Comparison of ENCODE assay signal across 13 cellular contexts in the genomic region with DNA sequence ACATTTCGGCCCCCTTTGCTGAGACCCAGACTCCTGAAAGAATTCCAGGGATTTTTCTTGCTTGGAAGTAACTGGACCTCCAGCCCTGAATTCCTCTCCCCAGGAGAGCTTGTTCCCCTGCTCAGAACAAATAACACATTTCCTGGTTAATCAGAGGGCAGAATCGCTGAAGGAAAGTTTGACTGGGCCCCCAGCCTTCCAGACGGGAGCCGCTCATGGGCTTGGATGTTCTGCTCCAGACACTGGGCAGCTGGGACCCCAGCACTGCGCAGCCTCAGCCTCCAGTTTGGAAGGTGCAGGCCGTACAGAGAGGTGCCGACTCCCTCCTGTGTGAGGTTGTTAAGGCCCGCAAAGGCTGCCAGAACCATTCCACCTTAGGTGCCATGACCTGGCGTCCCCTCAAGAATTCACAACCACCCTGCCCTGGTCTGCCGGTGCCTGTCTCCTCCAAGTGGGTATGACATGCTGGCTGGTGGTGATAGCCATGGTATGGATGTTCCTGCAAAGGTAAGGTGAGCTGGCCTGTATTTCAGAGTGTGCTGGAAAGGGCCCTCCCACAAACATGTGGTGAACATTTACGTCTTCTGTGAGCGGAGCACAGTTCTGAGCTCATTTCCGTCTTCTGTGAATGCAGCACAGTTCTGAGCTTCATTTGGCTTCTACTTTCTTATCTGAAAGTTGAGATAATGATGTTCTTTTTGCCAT. TPM values are rescaled to one million over a fixed set of nuclear protein-coding genes. Genes with fewer than 3 reads are reported as not detected.
DNase-seq lines count a peak whose midpoint lies in the region; ATAC-seq and TF ChIP-seq lines count a peak whose summit lies in the region.
"Had no signal": no experiment of that assay in that cellular context is flagged by ENCODE, and none has a peak within 500 bp of the region (broad histone marks: within the 10 kb centered on the region; RNA-seq: fewer than 3 reads in every experiment).

No MANE protein-coding gene starts in this region.

- CTCF ChIA-PET in activated CD8-positive, alpha-beta memory T cell treated with anti-CD3 and anti-CD28 coated beads, Interleukin-2, amount 10 ng/mL, durations not matched to agents 7 days and 5 days (lab: Charles Lee) = interaction anchor here (1.4 to 4.5 kb wide), 5 partner anchors 8 to 244 kb away, joined by 3 to 37 read pairs (median 7); partner anchors contain the start of gene YLPM1

- H3K9me3 ChIP-seq in spleen = no peaks in the 10 kb centered on the region

- no peak for ATAC-seq in activated CD8-positive, alpha-beta memory T cell treated with anti-CD3 and anti-CD28 coated beads, Interleukin-2, amount 10 ng/mL, durations not matched to agents 7 days and 5 days
- ATAC-seq in SK-N-SH treated with all-trans-retinoic acid at 6 μM for 48 hours (peak; percentile 2; the same call in 2 of the 3 replicates), GM19023 (IDR thresholded peaks at IDR 0.05; ENCODE audit: unreplicated experiment) (no peak)

- H3K4me1 Mint-ChIP-seq in activated CD8-positive, alpha-beta memory T cell treated with anti-CD3 and anti-CD28 coated beads, Interleukin-2, amount 10 ng/mL, durations not matched to agents 7 days and 5 days = peaks cover 61% of the 10 kb centered on the region

- intact Hi-C loops in spleen (cut with DNase I; ENCODE audit: low total_unique reads) = loop anchor here (10.0 kb wide), 1 partner anchor 188 kb away; no protein-coding TSS in a partner anchor

- TF ChIP-seq CTCF in fibroblast of pulmonary artery (IDR thresholded peaks at IDR 0.05; ENCODE audit: low read length, missing control alignments) (no peak), spleen (IDR thresholded peaks at IDR 0.05 in 8 of 11, conservative IDR thresholded peaks at IDR 0.05 in 3 of 11) (no peak)

- H3K27me3 Mint-ChIP-seq in activated CD8-positive, alpha-beta memory T cell treated with anti-CD3 and anti-CD28 coated beads, Interleukin-2, amount 10 ng/mL, durations not matched to agents 7 days and 5 days = peaks cover 75% of the 10 kb centered on the region

- no peak for TF ChIP-seq POLR2A in spleen (IDR thresholded peaks at IDR 0.05)

- no peaks in the 10 kb centered on the region for H3K36me3 Mint-ChIP-seq in activated CD8-positive, alpha-beta memory T cell treated with anti-CD3 and anti-CD28 coated beads, Interleukin-2, amount 10 ng/mL, durations not matched to agents 7 days and 5 days
- H3K36me3 Mint-ChIP-seq: type B pancreatic cell had no signal

- 88 to 95% (median 93%) methylated on average over 8 to 13 of the region's 13 CpGs for WGBS in spleen, 5 donors

- peaks cover 17 to 88% (median 61%) of the 10 kb centered on the region in 6 donors for H3K4me1 ChIP-seq in spleen

- H3K4me3 ChIP-seq in fibroblast of pulmonary artery (replicated peaks; ENCODE audit: low read depth, low read length) (no peak overlapping the region), spleen (peak overlapping the region in 1 of 8 donors; percentile 60)
- H3K4me3 ChIP-seq: SK-N-MC had no signal

- peaks cover 0 to 19% (median 3%) of the 10 kb centered on the region in 7 donors for H3K27me3 ChIP-seq in spleen (replicated peaks in 1 of 7)

- no peaks in the 10 kb centered on the region for H3K9me3 Mint-ChIP-seq in activated CD8-positive, alpha-beta memory T cell treated with anti-CD3 and anti-CD28 coated beads, Interleukin-2, amount 10 ng/mL, durations not matched to agents 7 days and 5 days (ENCODE audit: low read depth)
- H3K9me3 Mint-ChIP-seq: naive thymus-derived CD4-positive, alpha-beta T cell; type B pancreatic cell had no signal

- no peak for DNase-seq in activated CD8-positive, alpha-beta memory T cell treated with anti-CD3 and anti-CD28 coated beads, Interleukin-2, amount 10 ng/mL, durations not matched to agents 7 days and 5 days
- no peak for DNase-seq in activated CD8-positive, alpha-beta memory T cell treated with anti-CD3 and anti-CD28 coated beads, Interleukin-2, amount 50 U/mL, for 4 hours
- DNase-seq in fibroblast of pulmonary artery (ENCODE audit: low read depth) (peak; percentile 85), spleen (peak; percentile 79), NCI-H748 treated with DMSO at 0.1 percent for 48 hours (lab: John Stamatoyannopoulos, UW) (no peak), NCI-H82 (lab: John Stamatoyannopoulos, UW) (no peak)
- DNase-seq: activated CD8-positive, alpha-beta memory T cell treated with anti-CD3 and anti-CD28 coated beads for 24 hours had no signal

- H3K27ac ChIP-seq in spleen = peak overlapping the region in 6 of 8 donors; percentile 74 to 92 (median 88)
- H3K27ac ChIP-seq: KMS-11, SK-N-MC had no signal

- peak overlapping the region; percentile 83 for H3K27ac Mint-ChIP-seq in activated CD8-positive, alpha-beta memory T cell treated with anti-CD3 and anti-CD28 coated beads, Interleukin-2, amount 10 ng/mL, durations not matched to agents 7 days and 5 days
- H3K27ac Mint-ChIP-seq: type B pancreatic cell had no signal

- H3K36me3 ChIP-seq in spleen = no peaks in the 10 kb centered on the region

- peak overlapping the region; percentile 45 for H3K4me3 Mint-ChIP-seq in activated CD8-positive, alpha-beta memory T cell treated with anti-CD3 and anti-CD28 coated beads, Interleukin-2, amount 10 ng/mL, durations not matched to agents 7 days and 5 days
- H3K4me3 Mint-ChIP-seq: type B pancreatic cell had no signal

TF ChIP-seq in SK-N-SH treated with all-trans-retinoic acid at 6 μM for 48 hours, 23 proteins besides CTCF, POLR2A, EP300 and RAD21:
- TF ChIP-seq CREB5 (CRISPR knock-in tag; IDR thresholded peaks at IDR 0.05; ENCODE audit: low read depth) = no peak
- TF ChIP-seq PPARA (CRISPR knock-in tag; IDR thresholded peaks at IDR 0.05; ENCODE audit: borderline replicate concordance) = no peak
- TF ChIP-seq ZFP3 (CRISPR knock-in tag; IDR thresholded peaks at IDR 0.05) = no peak
- TF ChIP-seq CSDC2 (CRISPR knock-in tag; IDR thresholded peaks at IDR 0.05) = no peak
- TF ChIP-seq, protein P1, sequence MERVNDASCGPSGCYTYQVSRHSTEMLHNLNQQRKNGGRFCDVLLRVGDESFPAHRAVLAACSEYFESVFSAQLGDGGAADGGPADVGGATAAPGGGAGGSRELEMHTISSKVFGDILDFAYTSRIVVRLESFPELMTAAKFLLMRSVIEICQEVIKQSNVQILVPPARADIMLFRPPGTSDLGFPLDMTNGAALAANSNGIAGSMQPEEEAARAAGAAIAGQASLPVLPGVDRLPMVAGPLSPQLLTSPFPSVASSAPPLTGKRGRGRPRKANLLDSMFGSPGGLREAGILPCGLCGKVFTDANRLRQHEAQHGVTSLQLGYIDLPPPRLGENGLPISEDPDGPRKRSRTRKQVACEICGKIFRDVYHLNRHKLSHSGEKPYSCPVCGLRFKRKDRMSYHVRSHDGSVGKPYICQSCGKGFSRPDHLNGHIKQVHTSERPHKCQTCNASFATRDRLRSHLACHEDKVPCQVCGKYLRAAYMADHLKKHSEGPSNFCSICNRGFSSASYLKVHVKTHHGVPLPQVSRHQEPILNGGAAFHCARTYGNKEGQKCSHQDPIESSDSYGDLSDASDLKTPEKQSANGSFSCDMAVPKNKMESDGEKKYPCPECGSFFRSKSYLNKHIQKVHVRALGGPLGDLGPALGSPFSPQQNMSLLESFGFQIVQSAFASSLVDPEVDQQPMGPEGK (CRISPR knock-in tag; IDR thresholded peaks at IDR 0.05; ENCODE audit: borderline replicate concordance) = no peak
- TF ChIP-seq ZNF70 (CRISPR knock-in tag; IDR thresholded peaks at IDR 0.05) = no peak

RNA-seq across cellular contexts. Expression of gene LTBP2, which starts 5.1 kb away (rescaled TPM):
- total RNA-seq in activated CD8-positive, alpha-beta memory T cell treated with anti-CD3 and anti-CD28 coated beads, Interleukin-2, amount 10 ng/mL, durations not matched to agents 7 days and 5 days = under 1 TPM; 0.12 to 0.18 TPM
- 10 to 100 TPM in 1 of 7 donors, 1 to 10 TPM in 6; 4.3 to 10.7 (median 6.3) TPM for total RNA-seq in spleen
- polyA plus RNA-seq in spleen = 1 to 10 TPM; 3.4 to 6.7 (median 4.2) TPM

Comparison
In these comparisons a context has a peak if more than half of its experiments do, and no peak if none do; other contexts are left out.
1. DNase-seq: peak in fibroblast of pulmonary artery (single experiment) and spleen (single experiment); none in activated CD8-positive, alpha-beta memory T cell treated with anti-CD3 and anti-CD28 coated beads, Interleukin-2, amount 10 ng/mL, durations not matched to agents 7 days and 5 days (single experiment), activated CD8-positive, alpha-beta memory T cell treated with anti-CD3 and anti-CD28 coated beads, Interleukin-2, amount 50 U/mL, for 4 hours (single experiment), NCI-H748 treated with DMSO at 0.1 percent for 48 hours (single experiment) and NCI-H82 (single experiment).
2. RNA of gene LTBP2, which starts 5.1 kb away (total RNA-seq): 4.3 to 10.7 TPM in spleen; 0.12 to 0.18 TPM in activated CD8-positive, alpha-beta memory T cell treated with anti-CD3 and anti-CD28 coated beads, Interleukin-2, amount 10 ng/mL, durations not matched to agents 7 days and 5 days; every median in the first group is over 4 times any median in the second.